In the genomic region with DNA sequence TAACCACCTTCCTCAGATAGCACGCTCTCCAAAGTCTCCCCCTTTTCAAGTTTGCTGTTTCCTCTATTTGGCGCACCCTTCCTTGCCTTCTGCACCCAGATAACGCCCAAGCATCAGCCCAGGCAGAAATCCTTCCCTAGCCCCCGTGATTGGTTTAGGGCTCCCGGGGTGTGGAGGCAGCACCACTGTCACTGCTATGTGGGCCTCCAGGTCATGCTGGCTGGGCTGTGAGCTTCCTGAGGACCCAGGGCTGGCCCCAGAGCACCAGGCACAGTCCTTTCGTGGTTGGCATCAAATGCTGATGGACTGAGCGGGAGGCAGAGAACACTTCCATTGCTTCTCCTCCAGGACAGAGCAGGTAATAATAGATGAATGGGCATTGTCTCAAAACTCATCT, we compare ENCODE assay signal across 15 cellular contexts.
DNase-seq lines count a peak whose midpoint lies in the region; ATAC-seq and TF ChIP-seq lines count a peak whose summit lies in the region.
"Had no signal": no experiment of that assay in that cellular context is flagged by ENCODE, and none has a peak within 500 bp of the region (broad histone marks: within the 10 kb centered on the region; RNA-seq: fewer than 3 reads in every experiment).

No MANE protein-coding gene starts in this region.

- no peak overlapping the region for H3K14ac ChIP-seq in neuronal stem cell (ENCODE audit: low read length)

- H3K4me3 ChIP-seq in esophagus muscularis mucosa (no peak overlapping the region), neuronal stem cell (ENCODE audit: low read length in 2 of 2) (no peak overlapping the region)
- H3K4me3 ChIP-seq: GM23248 had no signal

- H3K18ac ChIP-seq in neuronal stem cell (ENCODE audit: low read length): peak overlapping the region; percentile 42

- no peak for ATAC-seq in left colon

- H4K91ac ChIP-seq in neuronal stem cell (ENCODE audit: low read depth, low read length, poor library complexity): no peak overlapping the region

- no peak overlapping the region for H3K27ac ChIP-seq in esophagus muscularis mucosa (replicated peaks in 1 of 4)
- no peak overlapping the region for H3K27ac ChIP-seq in neuronal stem cell (replicated peaks; ENCODE audit: low read length)
- H3K27ac ChIP-seq: GM23248 had no signal

- TF ChIP-seq POLR2A in esophagus muscularis mucosa (IDR thresholded peaks at IDR 0.05; ENCODE audit: low read depth): no peak

- no peak overlapping the region for H2AK5ac ChIP-seq in neuronal stem cell (ENCODE audit: low read depth, low read length)

- H4K8ac ChIP-seq in neuronal stem cell (ENCODE audit: low read depth, low read length): no peak overlapping the region

- no peaks in the 10 kb centered on the region for H3K27me3 ChIP-seq in esophagus muscularis mucosa
- peaks cover 0 to 3% (median 0%) of the 10 kb centered on the region in 3 experiments for H3K27me3 ChIP-seq in neuronal stem cell (ENCODE audit: control insufficient read depth in 3 of 3, insufficient read depth in 3 of 3, low read depth in 1 of 3, low read length in 3 of 3)
- H3K27me3 ChIP-seq: BE2C had no signal

- WGBS in esophagus muscularis mucosa: 91% methylated on average over 6 of the region's 7 CpGs
- WGBS in neuronal stem cell (ENCODE audit: extremely low coverage in 2 of 2, insufficient read length in 2 of 2, insufficient replicate concordance in 1 of 2), 2 donors: no CpG with 5 or more reads among the region's 7 CpGs

- intact Hi-C loops in esophagus muscularis mucosa (cut with DNase I): no loop called here
- intact Hi-C loops in left colon (cut with DNase I, micrococcal nuclease): no loop called here

- no peak overlapping the region for H3K4ac ChIP-seq in neuronal stem cell (ENCODE audit: low read length)

- H3K36me3 ChIP-seq in esophagus muscularis mucosa (no peaks in the 10 kb centered on the region), neuronal stem cell (replicated peaks in 1 of 2; ENCODE audit: control insufficient read depth in 2 of 2, insufficient read depth in 2 of 2, low read length in 2 of 2) (no peaks in the 10 kb centered on the region)
- H3K36me3 ChIP-seq: BE2C had no signal

- H3K79me1 ChIP-seq in neuronal stem cell (ENCODE audit: low read depth, low read length): no peaks in the 10 kb centered on the region

- no peak overlapping the region for H3K4me2 ChIP-seq in neuronal stem cell (ENCODE audit: insufficient read depth, low read length, poor library complexity, severe bottlenecking)

- no peak overlapping the region for H2BK120ac ChIP-seq in neuronal stem cell (ENCODE audit: low read depth, low read length)

- no peaks in the 10 kb centered on the region for H3K9me3 ChIP-seq in esophagus muscularis mucosa
- H3K9me3 ChIP-seq in neuronal stem cell (replicated peaks in 1 of 2; ENCODE audit: control insufficient read depth in 2 of 2, insufficient read depth in 1 of 2, low read depth in 1 of 2, low read length in 2 of 2): no peaks in the 10 kb centered on the region
- H3K9me3 ChIP-seq: BE2C, Caco-2 had no signal

- TF ChIP-seq CTCF in esophagus muscularis mucosa (IDR thresholded peaks at IDR 0.05): no peak

- no peak overlapping the region for H2BK5ac ChIP-seq in neuronal stem cell (ENCODE audit: low read length)

- H3K4me1 ChIP-seq in esophagus muscularis mucosa (peaks cover 0 to 7% (median 0%) of the 10 kb centered on the region in 4 donors), neuronal stem cell (ENCODE audit: control insufficient read depth in 2 of 2, insufficient read depth in 1 of 2, low read depth in 1 of 2, low read length in 2 of 2) (no peaks in the 10 kb centered on the region)
- H3K4me1 ChIP-seq: BE2C, Caco-2 had no signal

- DNase-seq in activated CD8-positive, alpha-beta memory T cell treated with anti-CD3 and anti-CD28 coated beads, Interleukin-2, amount 50 U/mL, for 48 hours: peak; percentile 32
- DNase-seq in activated CD8-positive, alpha-beta memory T cell treated with anti-CD3 and anti-CD28 coated beads, Interleukin-2, amount 50 U/mL, for 4 hours: no peak
- DNase-seq in esophagus muscularis mucosa (ENCODE audit: extremely low spot score) (peak; percentile 62), neuronal stem cell (ENCODE audit: low spot score) (no peak), left colon (no peak), NAMALWA (ENCODE audit: low spot score) (no peak)
- peak; percentile 16 for DNase-seq in stimulated activated CD8-positive, alpha-beta memory T cell treated with anti-CD3 and anti-CD28 coated beads, Interleukin-4, amount 100 ng/mL, for 48 hours
- DNase-seq in activated naive CD4-positive, alpha-beta T cell treated with Interleukin-2 at 50 U/mL for 16 hours: no peak
- DNase-seq: ACHN; BE2C; C1 segment of cervical spinal cord; Caco-2; CD4-positive, CD25-positive, alpha-beta regulatory T cell; GM23248; HCEC 1CT had no signal

- no peak overlapping the region for H3K9ac ChIP-seq in neuronal stem cell (ENCODE audit: low read depth, low read length, poor library complexity)
- H3K9ac ChIP-seq: GM23248 had no signal

- no peak overlapping the region for H2BK12ac ChIP-seq in neuronal stem cell (ENCODE audit: low read length)

- TF ChIP-seq EP300 in esophagus muscularis mucosa (IDR thresholded peaks at IDR 0.05): no peak

- H3K23ac ChIP-seq in neuronal stem cell (ENCODE audit: low read depth, low read length, poor library complexity): no peak overlapping the region

- no peak overlapping the region for H2BK15ac ChIP-seq in neuronal stem cell (ENCODE audit: low read length)

- H2AFZ ChIP-seq in neuronal stem cell (ENCODE audit: low read length): no peak overlapping the region
- H2AFZ ChIP-seq: GM23248 had no signal

Comparison
In these comparisons a context has a peak if more than half of its experiments do, and no peak if none do; other contexts are left out.
1. DNase-seq: peak in activated CD8-positive, alpha-beta memory T cell treated with anti-CD3 and anti-CD28 coated beads, Interleukin-2, amount 50 U/mL, for 48 hours (single experiment), esophagus muscularis mucosa (single experiment) and stimulated activated CD8-positive, alpha-beta memory T cell treated with anti-CD3 and anti-CD28 coated beads, Interleukin-4, amount 100 ng/mL, for 48 hours (single experiment); none in activated CD8-positive, alpha-beta memory T cell treated with anti-CD3 and anti-CD28 coated beads, Interleukin-2, amount 50 U/mL, for 4 hours (single experiment), neuronal stem cell (single experiment), left colon (0 of 2), NAMALWA (single experiment) and activated naive CD4-positive, alpha-beta T cell treated with Interleukin-2 at 50 U/mL for 16 hours (single experiment).